In the genomic region with DNA sequence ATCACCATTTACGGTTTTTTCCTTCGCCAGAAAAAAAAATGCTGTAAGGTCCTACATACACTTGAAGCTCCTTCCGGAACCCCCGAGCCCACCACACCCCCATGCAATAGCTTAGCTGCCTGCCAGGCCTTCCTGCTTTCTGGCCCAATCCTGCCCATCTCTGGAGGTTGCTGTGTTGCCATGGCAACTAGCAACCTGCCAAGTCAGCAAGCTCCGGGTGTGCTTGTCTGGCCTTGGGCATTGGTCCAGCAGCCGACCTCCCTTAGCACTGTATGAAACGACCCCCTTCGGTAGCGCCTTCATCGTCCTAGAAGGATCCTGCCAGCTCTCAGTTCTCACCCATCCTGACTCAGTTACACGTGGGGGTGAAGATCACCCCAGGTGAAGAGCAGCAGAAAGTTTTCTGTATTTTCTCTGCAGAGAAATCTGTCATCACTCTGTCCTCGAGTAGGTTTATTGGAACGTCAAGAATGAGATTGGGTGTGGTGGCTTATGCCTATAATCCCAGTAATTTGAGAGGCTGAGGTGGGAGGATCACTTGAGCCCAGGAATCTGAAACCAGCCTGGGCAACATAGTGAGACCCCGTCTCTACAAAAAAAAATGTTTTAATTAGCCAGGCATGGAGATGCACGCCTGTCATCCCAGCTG, we compare ENCODE assay signal across 13 cellular contexts. TPM values are rescaled to one million over a fixed set of nuclear protein-coding genes. Genes with fewer than 3 reads are reported as not detected.
A peak's percentile ranks its signal among the peaks of the same experiment; 100 is the strongest.
DNase-seq lines count a peak whose midpoint lies in the region; ATAC-seq and TF ChIP-seq lines count a peak whose summit lies in the region.
"Had no signal": no experiment of that assay in that cellular context is flagged by ENCODE, and none has a peak within 500 bp of the region (broad histone marks: within the 10 kb centered on the region; RNA-seq: fewer than 3 reads in every experiment).

No MANE protein-coding gene starts in this region.

- 53 to 59% methylated on average over 13 to 15 of the region's 15 CpGs for WGBS in tibial nerve, 2 donors

- peak overlapping the region; percentile 82 for H3K27ac Mint-ChIP-seq in osteocyte (ENCODE audit: unreplicated experiment)
- H3K27ac Mint-ChIP-seq: activated naive CD8-positive, alpha-beta T cell treated with anti-CD3 and anti-CD28 coated beads, Interleukin-2, amount 50 U/mL, for 24 hours; naive thymus-derived CD4-positive, alpha-beta T cell had no signal

- H3K27ac ChIP-seq in colonic mucosa (no peak overlapping the region), tibial nerve (no peak overlapping the region)
- H3K27ac ChIP-seq: KMS-11 had no signal

- H3K9ac ChIP-seq in colonic mucosa (ENCODE audit: low read depth in 2 of 2, low read length in 2 of 2) = no peak overlapping the region
- H3K9ac ChIP-seq: KMS-11 had no signal

- no peak for TF ChIP-seq EP300 in tibial nerve (IDR thresholded peaks at IDR 0.05)

- no peaks in the 10 kb centered on the region for H3K36me3 Mint-ChIP-seq in osteocyte (ENCODE audit: unreplicated experiment)
- H3K36me3 Mint-ChIP-seq: naive thymus-derived CD4-positive, alpha-beta T cell had no signal

- TF ChIP-seq POLR2A in tibial nerve (IDR thresholded peaks at IDR 0.05) = no peak

- no peaks in the 10 kb centered on the region for H3K4me1 ChIP-seq in colonic mucosa
- H3K4me1 ChIP-seq in tibial nerve = peaks cover 0 to 8% (median 3%) of the 10 kb centered on the region in 4 donors

- no peak for ATAC-seq in GM18502 (IDR thresholded peaks at IDR 0.05; ENCODE audit: poor library complexity, unreplicated experiment)
- ATAC-seq: activated naive CD8-positive, alpha-beta T cell treated with anti-CD3 and anti-CD28 coated beads, Interleukin-2, amount 50 U/mL, for 24 hours; naive thymus-derived CD4-positive, alpha-beta T cell had no signal

- H3K9me3 Mint-ChIP-seq in osteocyte (ENCODE audit: unreplicated experiment) = no peaks in the 10 kb centered on the region
- H3K9me3 Mint-ChIP-seq: activated naive CD8-positive, alpha-beta T cell treated with anti-CD3 and anti-CD28 coated beads, Interleukin-2, amount 50 U/mL, for 24 hours; naive thymus-derived CD4-positive, alpha-beta T cell had no signal

- TF ChIP-seq CTCF in osteocyte (IDR thresholded peaks at IDR 0.05) = no peak
- TF ChIP-seq CTCF in colonic mucosa (IDR thresholded peaks at IDR 0.05) = no peak
- no peak for TF ChIP-seq CTCF in tibial nerve (IDR thresholded peaks at IDR 0.05)

- DNase-seq in NCI-H1105 treated with DMSO at 0.1 percent for 48 hours (lab: John Stamatoyannopoulos, UW) (peak; percentile 10), NCI-H1105 (lab: John Stamatoyannopoulos, UW) (no peak), NCI-H226 (peak; percentile 15), cerebellar cortex (ENCODE audit: low spot score) (peak; percentile 73), osteocyte (ENCODE audit: extremely low spot score, unreplicated experiment) (peak; percentile 83), colonic mucosa (no peak), tibial nerve (ENCODE audit: low spot score in 2 of 2) (no peak)
- DNase-seq: activated naive CD8-positive, alpha-beta T cell treated with anti-CD3 and anti-CD28 coated beads, Interleukin-2, amount 50 U/mL, for 24 hours; GDM1; naive thymus-derived CD4-positive, alpha-beta T cell; stimulated activated CD4-positive, alpha-beta T cell treated with anti-CD3 and anti-CD28 coated beads, Interleukin-15, amount 100 ng/mL, for 24 hours had no signal

- H3K36me3 ChIP-seq in colonic mucosa (no peaks in the 10 kb centered on the region), tibial nerve (no peaks in the 10 kb centered on the region)

- H3K4me3 ChIP-seq in colonic mucosa (no peak overlapping the region), tibial nerve (no peak overlapping the region)

- peaks cover 32% of the 10 kb centered on the region for H3K4me1 Mint-ChIP-seq in osteocyte (ENCODE audit: unreplicated experiment)

- intact Hi-C loops in colonic mucosa (cut with DNase I) = loop anchor here (2.0 to 10.0 kb wide), 3 partner anchors 34 to 487 kb away; no protein-coding TSS in a partner anchor

- H3K27me3 Mint-ChIP-seq in osteocyte (ENCODE audit: unreplicated experiment) = peaks cover 13% of the 10 kb centered on the region

- H3K4me3 Mint-ChIP-seq in osteocyte (ENCODE audit: unreplicated experiment) = peak overlapping the region; percentile 20
- H3K4me3 Mint-ChIP-seq: activated naive CD8-positive, alpha-beta T cell treated with anti-CD3 and anti-CD28 coated beads, Interleukin-2, amount 50 U/mL, for 24 hours; naive thymus-derived CD4-positive, alpha-beta T cell had no signal

- H3K27me3 ChIP-seq in colonic mucosa (no peaks in the 10 kb centered on the region), tibial nerve (no peaks in the 10 kb centered on the region)

- H3K9me3 ChIP-seq in colonic mucosa (no peaks in the 10 kb centered on the region), tibial nerve (no peaks in the 10 kb centered on the region)

RNA-seq across cellular contexts. Expression of gene MTCL1, which starts 47.4 kb away (rescaled TPM):
- total RNA-seq in osteocyte (56.9 and 58.4 TPM in 2 replicates), colonic mucosa (10 to 100 TPM in 1 of 2 donors, 1 to 10 TPM in 1; 2.3 to 20.8 TPM), tibial nerve (10 to 100 TPM in 1 of 4 donors, 1 to 10 TPM in 3; 4.6 to 18.3 (median 5.3) TPM)

RNA-seq across cellular contexts. Expression of gene RAB12, which starts 48.8 kb away (rescaled TPM):
- 48.5 and 52.6 TPM in 2 replicates for total RNA-seq in osteocyte
- total RNA-seq in colonic mucosa = 10 to 100 TPM; 11.2 to 19.6 TPM
- 100 to 1,000 TPM in 1 of 4 donors, 10 to 100 TPM in 3; 36.0 to 102 (median 53.5) TPM for total RNA-seq in tibial nerve

Comparison
In these comparisons a context has a peak if more than half of its experiments do, and no peak if none do; other contexts are left out.
1. DNase-seq: peak in NCI-H1105 treated with DMSO at 0.1 percent for 48 hours (single experiment), NCI-H226 (single experiment), cerebellar cortex (single experiment) and osteocyte (single experiment); none in NCI-H1105 (single experiment), colonic mucosa (single experiment) and tibial nerve (0 of 2).